In genomic region chr4:83454626-83455025, GRCh38 we compare ENCODE assay signal across 8 cellular contexts. TPM values are rescaled to one million over a fixed set of nuclear protein-coding genes. Genes with fewer than 3 reads are reported as not detected.
DNase-seq lines count a peak whose midpoint lies in the region; ATAC-seq and TF ChIP-seq lines count a peak whose summit lies in the region.

No MANE protein-coding gene starts in this region.

- H3K4me1 ChIP-seq in BE2C = no peaks in the 10 kb centered on the region

- DNase-seq in BE2C (no peak), M059J (ENCODE audit: low read depth) (peak; percentile 8), choroid plexus epithelial cell (ENCODE audit: low read depth) (peak; percentile 36), mesothelial cell of epicardium (ENCODE audit: low spot score in 2 of 2, unreplicated experiment in 2 of 2) (no peak), iPS-NIHi7 (ENCODE audit: extremely low spot score) (no peak), ureter (ENCODE audit: low spot score) (no peak), RPMI8226 (no peak)

- no peak for ATAC-seq in GM18909 (IDR thresholded peaks at IDR 0.05; ENCODE audit: poor library complexity, unreplicated experiment)

- peaks cover 19% of the 10 kb centered on the region for H3K4me1 Mint-ChIP-seq in mesothelial cell of epicardium

- H3K27ac Mint-ChIP-seq in mesothelial cell of epicardium = peak overlapping the region; percentile 100

- H3K4me3 ChIP-seq in BE2C (ENCODE audit: low read depth, low read length) (peak overlapping the region; percentile 99), choroid plexus epithelial cell (ENCODE audit: low read depth, low read length) (peak overlapping the region; percentile 78)

- H3K9me3 ChIP-seq in BE2C = no peaks in the 10 kb centered on the region

- H3K27me3 ChIP-seq in BE2C = no peaks in the 10 kb centered on the region

- H3K4me3 Mint-ChIP-seq in mesothelial cell of epicardium = peak overlapping the region; percentile 100

- H3K9me3 Mint-ChIP-seq in mesothelial cell of epicardium = no peaks in the 10 kb centered on the region

- TF ChIP-seq CTCF in BE2C (IDR thresholded peaks at IDR 0.05; ENCODE audit: low read depth, low read length) (no peak), choroid plexus epithelial cell (conservative IDR thresholded peaks at IDR 0.05; ENCODE audit: low read depth, low read length) (no peak), mesothelial cell of epicardium (IDR thresholded peaks at IDR 0.05; ENCODE audit: unreplicated experiment) (no peak)

- H3K27me3 Mint-ChIP-seq in mesothelial cell of epicardium (ENCODE audit: low read depth) = no peaks in the 10 kb centered on the region

- peaks cover 14% of the 10 kb centered on the region for H3K36me3 Mint-ChIP-seq in mesothelial cell of epicardium

- peaks cover 15% of the 10 kb centered on the region for H3K36me3 ChIP-seq in BE2C

RNA-seq across cellular contexts. Expression of gene HELQ, which starts 1.0 kb away (rescaled TPM):
- polyA plus RNA-seq in BE2C (2012; ENCODE audit: insufficient read depth, insufficient read length, low read depth) = 6.7 TPM
- total RNA-seq in M059J (2014; rRNA removed; shearing (Covaris generic)) = 5.9 and 13.1 TPM in 2 replicates
- total RNA-seq in mesothelial cell of epicardium (13.7 to 14.8 TPM (median 14.6 TPM) in 3 replicates), ureter (15.9 TPM)

RNA-seq across cellular contexts. Expression of gene MRPS18C, which starts 1.2 kb away (rescaled TPM):
- polyA plus RNA-seq in BE2C (2012; ENCODE audit: insufficient read depth, insufficient read length, low read depth) = 127 TPM
- 53.0 and 97.8 TPM in 2 replicates for total RNA-seq in M059J (2014; rRNA removed; shearing (Covaris generic))
- total RNA-seq in mesothelial cell of epicardium (39.2 to 43.8 TPM (median 43.1 TPM) in 3 replicates), ureter (42.8 TPM)

RNA-seq across cellular contexts. Expression of gene ABRAXAS1, which starts 30.3 kb away (rescaled TPM):
- polyA plus RNA-seq in BE2C (2012; ENCODE audit: insufficient read depth, insufficient read length, low read depth) = 2.7 TPM
- total RNA-seq in M059J (2014; rRNA removed; shearing (Covaris generic)) = 2.5 and 5.4 TPM in 2 replicates
- total RNA-seq in mesothelial cell of epicardium (21.4 to 23.2 TPM (median 22.7 TPM) in 3 replicates), ureter (12.7 TPM)

Comparison
In these comparisons a context has a peak if more than half of its experiments do, and no peak if none do; other contexts are left out.
1. DNase-seq: peak in M059J (single experiment) and choroid plexus epithelial cell (single experiment); none in BE2C (single experiment), mesothelial cell of epicardium (0 of 2), iPS-NIHi7 (single experiment), ureter (single experiment) and RPMI8226 (single experiment).